ENCODE assay signal across 10 cellular contexts in the genomic region with DNA sequence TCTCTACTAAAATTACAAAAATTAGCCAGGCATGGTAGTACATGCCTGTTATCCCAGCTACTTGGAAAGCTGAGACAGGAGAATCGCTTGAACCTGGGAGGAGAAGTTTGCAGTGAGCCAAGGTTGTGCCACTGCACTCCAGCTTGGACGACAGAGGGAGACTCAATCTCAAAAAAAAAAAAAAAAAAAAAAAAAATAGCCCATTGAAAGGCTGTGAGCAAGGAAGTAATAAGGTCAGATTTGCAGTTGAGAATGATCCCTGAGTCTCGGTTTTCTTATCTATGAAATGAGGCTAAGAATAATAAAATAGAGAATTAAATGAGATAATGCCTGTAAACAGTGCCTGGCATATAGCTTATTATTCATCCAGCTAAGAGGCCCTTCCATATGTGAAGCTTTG. TPM values are rescaled to one million over a fixed set of nuclear protein-coding genes. Genes with fewer than 3 reads are reported as not detected.
A peak's percentile ranks its signal among the peaks of the same experiment; 100 is the strongest.
DNase-seq lines count a peak whose midpoint lies in the region; ATAC-seq and TF ChIP-seq lines count a peak whose summit lies in the region.
"Had no signal": no experiment of that assay in that cellular context is flagged by ENCODE, and none has a peak within 500 bp of the region (broad histone marks: within the 10 kb centered on the region; RNA-seq: fewer than 3 reads in every experiment).

No MANE protein-coding gene starts in this region.

- no peaks in the 10 kb centered on the region for H3K27me3 Mint-ChIP-seq in activated CD4-positive, alpha-beta T cell treated with anti-CD3 and anti-CD28 coated beads, Interleukin-2, amount 10 ng/mL, durations not matched to agents 24 days and 14 days

- TF ChIP-seq EP300 in gastroesophageal sphincter (IDR thresholded peaks at IDR 0.05): no peak

- peak overlapping the region; percentile 80 for H3K27ac ChIP-seq in VCaP
- H3K27ac ChIP-seq in thyroid gland: peak overlapping the region in 2 of 3 donors; percentile 17 to 83
- peak overlapping the region in 2 of 4 donors; percentile 89 to 91 for H3K27ac ChIP-seq in gastroesophageal sphincter

- H3K36me3 Mint-ChIP-seq in activated CD4-positive, alpha-beta T cell treated with anti-CD3 and anti-CD28 coated beads, Interleukin-2, amount 10 ng/mL, durations not matched to agents 24 days and 14 days (ENCODE audit: low read depth): peaks cover 2% of the 10 kb centered on the region

- 19 to 31% methylated on average over 3 of the region's 3 CpGs for WGBS in thyroid gland, 2 donors
- 29 to 38% methylated on average over 3 of the region's 3 CpGs for WGBS in gastroesophageal sphincter (ENCODE audit: low coverage in 1 of 2), 2 donors

- no peak for TF ChIP-seq POLR2A in thyroid gland (IDR thresholded peaks at IDR 0.05)
- TF ChIP-seq POLR2A in gastroesophageal sphincter (IDR thresholded peaks at IDR 0.05): no peak

- peak overlapping the region; percentile 89 for H3K4me3 Mint-ChIP-seq in activated CD4-positive, alpha-beta T cell treated with anti-CD3 and anti-CD28 coated beads, Interleukin-2, amount 10 ng/mL, durations not matched to agents 24 days and 14 days

- peaks cover 22% of the 10 kb centered on the region for H3K4me1 Mint-ChIP-seq in activated CD4-positive, alpha-beta T cell treated with anti-CD3 and anti-CD28 coated beads, Interleukin-2, amount 10 ng/mL, durations not matched to agents 24 days and 14 days

- H3K36me3 ChIP-seq in thyroid gland: peaks cover 17 to 20% of the 10 kb centered on the region in 2 donors
- H3K36me3 ChIP-seq in gastroesophageal sphincter: peaks cover 0 to 38% of the 10 kb centered on the region in 2 donors

- no peaks in the 10 kb centered on the region for H3K9me3 Mint-ChIP-seq in activated CD4-positive, alpha-beta T cell treated with anti-CD3 and anti-CD28 coated beads, Interleukin-2, amount 10 ng/mL, durations not matched to agents 24 days and 14 days

- H3K9me3 ChIP-seq in thyroid gland (no peaks in the 10 kb centered on the region), gastroesophageal sphincter (no peaks in the 10 kb centered on the region)
- H3K9me3 ChIP-seq: mucosa of descending colon had no signal

- no peak overlapping the region for H3K27ac Mint-ChIP-seq in activated CD4-positive, alpha-beta T cell treated with anti-CD3 and anti-CD28 coated beads, Interleukin-2, amount 10 ng/mL, durations not matched to agents 24 days and 14 days

- ATAC-seq in gastroesophageal sphincter: no peak
- no peak for ATAC-seq in GM19035 (IDR thresholded peaks at IDR 0.05; ENCODE audit: unreplicated experiment)
- ATAC-seq in GM21381 (IDR thresholded peaks at IDR 0.05; ENCODE audit: unreplicated experiment): no peak

- TF ChIP-seq CTCF in VCaP (conservative IDR thresholded peaks at IDR 0.05) (no peak), thyroid gland (IDR thresholded peaks at IDR 0.05) (no peak), gastroesophageal sphincter (IDR thresholded peaks at IDR 0.05) (no peak)

- H3K4me3 ChIP-seq in thyroid gland (replicated peaks in 1 of 3): no peak overlapping the region
- no peak overlapping the region for H3K4me3 ChIP-seq in gastroesophageal sphincter

- peaks cover 16 to 29% of the 10 kb centered on the region in 2 donors for H3K4me1 ChIP-seq in thyroid gland
- H3K4me1 ChIP-seq in gastroesophageal sphincter: peaks cover 0 to 44% (median 13%) of the 10 kb centered on the region in 3 donors

- H3K27me3 ChIP-seq in thyroid gland (no peaks in the 10 kb centered on the region), gastroesophageal sphincter (no peaks in the 10 kb centered on the region)

- DNase-seq in activated CD4-positive, alpha-beta T cell treated with anti-CD3 and anti-CD28 coated beads, Interleukin-2, amount 10 ng/mL, durations not matched to agents 24 days and 14 days: no peak
- no peak for DNase-seq in activated CD4-positive, alpha-beta T cell treated with anti-CD3 and anti-CD28 coated beads for 48 hours
- DNase-seq in kidney tubule cell (ENCODE audit: low spot score) (peak; percentile 51), thyroid gland (no peak)
- DNase-seq: SIG-M5 had no signal

- intact Hi-C loops in activated CD4-positive, alpha-beta T cell treated with anti-CD3 and anti-CD28 coated beads, Interleukin-2, amount 10 ng/mL, durations not matched to agents 24 days and 14 days (cut with micrococcal nuclease): loop anchor here (1.0 to 2.0 kb wide), 4 partner anchors 37 to 203 kb away; partner anchors contain the start of gene ITGA3
- intact Hi-C loops in thyroid gland (cut with DNase I): no loop called here

RNA-seq across cellular contexts. Expression of gene PDK2, which starts 1.3 kb away (rescaled TPM):
- 10.9 and 11.8 TPM in 2 replicates for total RNA-seq in activated CD4-positive, alpha-beta T cell treated with anti-CD3 and anti-CD28 coated beads, Interleukin-2, amount 10 ng/mL, durations not matched to agents 24 days and 14 days
- total RNA-seq in thyroid gland (10 to 100 TPM; 42.5 to 79.3 (median 64.5) TPM), gastroesophageal sphincter (10 to 100 TPM; 31.6 to 70.6 (median 58.1) TPM)

RNA-seq across cellular contexts. Expression of gene SAMD14, which starts 36.2 kb away (rescaled TPM):
- 1.0 and 1.2 TPM in 2 replicates for total RNA-seq in activated CD4-positive, alpha-beta T cell treated with anti-CD3 and anti-CD28 coated beads, Interleukin-2, amount 10 ng/mL, durations not matched to agents 24 days and 14 days
- under 1 TPM; 0.24 to 0.81 (median 0.58) TPM for total RNA-seq in thyroid gland
- 1 to 10 TPM; 1.3 to 2.8 (median 2.3) TPM for total RNA-seq in gastroesophageal sphincter

RNA-seq across cellular contexts. Expression of gene ITGA3, which starts 37.9 kb away (rescaled TPM):
- 14.5 and 15.0 TPM in 2 replicates for total RNA-seq in activated CD4-positive, alpha-beta T cell treated with anti-CD3 and anti-CD28 coated beads, Interleukin-2, amount 10 ng/mL, durations not matched to agents 24 days and 14 days
- 100 to 1,000 TPM; 145 to 246 (median 172) TPM for total RNA-seq in thyroid gland
- 100 to 1,000 TPM in 3 of 4 donors, 10 to 100 TPM in 1; 62.4 to 131 (median 124) TPM for total RNA-seq in gastroesophageal sphincter

RNA-seq across cellular contexts. Expression of gene PPP1R9B, which starts 56.7 kb away (rescaled TPM):
- total RNA-seq in activated CD4-positive, alpha-beta T cell treated with anti-CD3 and anti-CD28 coated beads, Interleukin-2, amount 10 ng/mL, durations not matched to agents 24 days and 14 days: 90.1 and 91.3 TPM in 2 replicates
- total RNA-seq in thyroid gland (10 to 100 TPM; 28.6 to 37.2 (median 31.9) TPM), gastroesophageal sphincter (10 to 100 TPM; 23.3 to 38.1 (median 30.8) TPM)
